In the genomic region with DNA sequence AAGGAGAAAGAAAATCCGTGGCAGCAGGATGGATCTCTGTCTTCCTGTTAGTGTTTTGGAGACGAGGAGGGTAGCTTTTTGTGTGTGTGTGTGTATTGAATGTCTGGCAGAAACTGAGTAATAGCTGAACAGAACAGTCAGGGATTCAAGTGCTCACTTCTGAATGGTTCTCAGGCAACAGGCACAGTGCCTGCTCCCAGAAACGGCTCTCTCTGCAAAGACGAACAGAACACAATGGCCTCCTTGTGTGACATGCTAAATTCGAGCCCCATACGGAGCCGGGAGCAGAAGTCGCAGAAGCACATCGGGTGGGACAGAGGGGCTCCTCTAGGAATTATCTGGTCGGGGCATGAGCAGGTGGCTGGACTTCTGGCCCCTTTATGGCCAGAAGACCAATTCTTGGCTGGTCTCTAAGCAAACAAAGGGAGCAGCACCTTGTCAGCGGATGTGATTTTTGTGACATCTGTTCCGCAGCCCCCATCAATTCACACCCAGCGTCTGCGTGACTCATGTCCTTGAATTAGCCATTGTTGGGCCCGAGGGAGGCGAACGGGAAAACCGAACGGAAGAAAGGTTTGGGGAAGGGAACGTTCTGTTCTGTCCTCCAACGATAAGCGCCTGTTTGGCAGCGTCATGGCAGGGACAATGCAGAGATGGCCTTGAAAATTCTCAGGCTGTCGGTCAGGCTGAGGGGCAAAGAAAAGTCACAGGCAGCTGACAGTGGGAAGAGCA, we compare ENCODE assay signal across 14 cellular contexts. TPM values are rescaled to one million over a fixed set of nuclear protein-coding genes. Genes with fewer than 3 reads are reported as not detected.
DNase-seq lines count a peak whose midpoint lies in the region; ATAC-seq, FAIRE-seq and TF ChIP-seq lines count a peak whose summit lies in the region.
"Had no signal": no experiment of that assay in that cellular context is flagged by ENCODE, and none has a peak within 500 bp of the region (broad histone marks: within the 10 kb centered on the region; RNA-seq: fewer than 3 reads in every experiment).

No MANE protein-coding gene starts in this region.

- 49% methylated on average over 19 of the region's 24 CpGs for WGBS in right lobe of liver (ENCODE audit: insufficient coverage, low coverage, low lambda C conversion rate, missing lambda C conversion rate)

- TF ChIP-seq CTCF in right lobe of liver (IDR thresholded peaks at IDR 0.05), result no peak

- H3K9me3 ChIP-seq in right lobe of liver, result no peaks in the 10 kb centered on the region
- H3K9me3 ChIP-seq: HAP-1 had no signal

- H3K27me3 ChIP-seq in right lobe of liver, result no peaks in the 10 kb centered on the region

- H3K36me3 ChIP-seq in right lobe of liver, result no peaks in the 10 kb centered on the region
- H3K36me3 ChIP-seq: HAP-1 had no signal

- H3K4me1 ChIP-seq in right lobe of liver, result no peaks in the 10 kb centered on the region
- H3K4me1 ChIP-seq: HAP-1 had no signal

- no peak overlapping the region for H3K27ac ChIP-seq in right lobe of liver

- no peak for ATAC-seq in right lobe of liver
- ATAC-seq: activated CD4-positive, CD25-positive, alpha-beta regulatory T cell treated with anti-CD3 and anti-CD28 coated beads, Interleukin-2, amount 50 U/mL, for 24 hours; naive thymus-derived CD4-positive, alpha-beta T cell had no signal

- no peak overlapping the region for H3K4me3 ChIP-seq in right lobe of liver
- H3K4me3 ChIP-seq: HAP-1 had no signal

- intact Hi-C loops in right lobe of liver (cut with DNase I), result no loop called here

- no peak for TF ChIP-seq POLR2A in right lobe of liver (IDR thresholded peaks at IDR 0.05)

- FAIRE-seq in urothelium cell line (lab: Jason Lieb, UNC), result peak; percentile 97

- DNase-seq in NCI-H82 (lab: John Stamatoyannopoulos, UW) (peak; percentile 39), NCI-H82 treated with DMSO at 0.1 percent for 48 hours (lab: John Stamatoyannopoulos, UW; ENCODE audit: unreplicated experiment) (no peak), cerebellum (ENCODE audit: low spot score) (peak; percentile 19), midbrain (lab: John Stamatoyannopoulos, UW) (peak; percentile 87), urothelium cell line (ENCODE audit: low spot score) (peak; percentile 88), right lobe of liver (no peak), NK-92 (lab: John Stamatoyannopoulos, UW; ENCODE audit: unreplicated experiment) (no peak)
- no peak for DNase-seq in activated CD4-positive, alpha-beta T cell treated with anti-CD3 and anti-CD28 coated beads for 1 hour
- DNase-seq: ACHN; GDM1; naive thymus-derived CD4-positive, alpha-beta T cell; NCI-H1436 had no signal

RNA-seq across cellular contexts. Expression of gene NPTX2, which starts 47.3 kb away (rescaled TPM):
- 41.8 TPM for total RNA-seq in cerebellum
- 1 to 10 TPM in 3 of 6 experiments, under 1 TPM in 3; 0.23 to 3.7 (median 0.73) TPM for total RNA-seq in right lobe of liver

Comparison
In these comparisons a context has a peak if more than half of its experiments do, and no peak if none do; other contexts are left out.
1. DNase-seq: peak in NCI-H82 (single experiment), cerebellum (single experiment), midbrain (single experiment) and urothelium cell line (single experiment); none in NCI-H82 treated with DMSO at 0.1 percent for 48 hours (single experiment), right lobe of liver (0 of 3), NK-92 (single experiment) and activated CD4-positive, alpha-beta T cell treated with anti-CD3 and anti-CD28 coated beads for 1 hour (single experiment).